ENCODE assay signal across 11 cellular contexts in genomic region chr10:775245-776075, GRCh38.
DNase-seq lines count a peak whose midpoint lies in the region; ATAC-seq and TF ChIP-seq lines count a peak whose summit lies in the region.
"Had no signal": no experiment of that assay in that cellular context is flagged by ENCODE, and none has a peak within 500 bp of the region (broad histone marks: within the 10 kb centered on the region; RNA-seq: fewer than 3 reads in every experiment).

No MANE protein-coding gene starts in this region.

- no peaks in the 10 kb centered on the region for H3K9me3 ChIP-seq in osteoblast (ENCODE audit: low read depth, low read length)
- H3K9me3 ChIP-seq: SJSA1 had no signal

- POLR2A ChIA-PET in activated CD8-positive, alpha-beta T cell treated with anti-CD3 and anti-CD28 coated beads, Interleukin-2, amount 10 ng/mL, durations not matched to agents 7 days and 5 days (lab: Charles Lee), result no interaction called here

- no peak overlapping the region for H3K27ac ChIP-seq in osteoblast (ENCODE audit: low read depth, low read length)
- H3K27ac ChIP-seq: epithelial cell of prostate, SJSA1 had no signal

- no peaks in the 10 kb centered on the region for H3K36me3 ChIP-seq in osteoblast (ENCODE audit: insufficient read depth, low read length)
- H3K36me3 ChIP-seq: SJSA1 had no signal

- no peak overlapping the region for H3K4me3 Mint-ChIP-seq in activated CD8-positive, alpha-beta T cell treated with anti-CD3 and anti-CD28 coated beads, Interleukin-2, amount 10 ng/mL, durations not matched to agents 7 days and 5 days
- no peak overlapping the region for H3K4me3 Mint-ChIP-seq in CD14-positive monocyte
- H3K4me3 Mint-ChIP-seq: activated naive CD8-positive, alpha-beta T cell treated with anti-CD3 and anti-CD28 coated beads, Interleukin-2, amount 10 ng/mL, durations not matched to agents 7 days and 5 days had no signal

- H3K4me1 Mint-ChIP-seq in activated CD8-positive, alpha-beta T cell treated with anti-CD3 and anti-CD28 coated beads, Interleukin-2, amount 10 ng/mL, durations not matched to agents 7 days and 5 days (ENCODE audit: low read depth), result no peaks in the 10 kb centered on the region
- no peaks in the 10 kb centered on the region for H3K4me1 Mint-ChIP-seq in CD14-positive monocyte
- H3K4me1 Mint-ChIP-seq: activated naive CD8-positive, alpha-beta T cell treated with anti-CD3 and anti-CD28 coated beads, Interleukin-2, amount 10 ng/mL, durations not matched to agents 7 days and 5 days had no signal

- CTCF ChIA-PET in activated CD8-positive, alpha-beta T cell treated with anti-CD3 and anti-CD28 coated beads, Interleukin-2, amount 10 ng/mL, durations not matched to agents 7 days and 5 days (lab: Charles Lee), result no interaction called here

- no peak for ATAC-seq in activated CD8-positive, alpha-beta T cell treated with anti-CD3 and anti-CD28 coated beads, Interleukin-2, amount 10 ng/mL, durations not matched to agents 7 days and 5 days

- H2AFZ ChIP-seq in osteoblast (ENCODE audit: low read length), result no peak overlapping the region

- TF ChIP-seq CTCF in osteoblast (IDR thresholded peaks at IDR 0.05; ENCODE audit: extremely low read depth, low read depth, low read length) (no peak), CD14-positive monocyte (IDR thresholded peaks at IDR 0.05) (no peak)

- H3K27me3 ChIP-seq in osteoblast (ENCODE audit: insufficient read depth, low read length), result peaks cover 7% of the 10 kb centered on the region
- H3K27me3 ChIP-seq: SJSA1 had no signal

- H3K79me2 ChIP-seq in osteoblast (ENCODE audit: insufficient read depth, low read length), result no peaks in the 10 kb centered on the region

- H4K20me1 ChIP-seq in osteoblast (ENCODE audit: insufficient read depth, low read length), result no peaks in the 10 kb centered on the region

- peak; percentile 45 for DNase-seq in COLO829 (ENCODE audit: low spot score)
- peak; percentile 60 for DNase-seq in LHCN-M2 (ENCODE audit: low read depth)
- peak; percentile 31 for DNase-seq in cerebellum (ENCODE audit: low spot score)
- DNase-seq in osteoblast (ENCODE audit: insufficient read length, low spot score, missing footprints), result peak; percentile 96
- no peak for DNase-seq in NCI-H1092 treated with DMSO at 0.1 percent for 48 hours (lab: John Stamatoyannopoulos, UW)
- DNase-seq in activated CD8-positive, alpha-beta T cell treated with anti-CD3 and anti-CD28 coated beads, Interleukin-2, amount 10 ng/mL, durations not matched to agents 7 days and 5 days, result no peak
- DNase-seq in CD14-positive monocyte (ENCODE audit: low spot score), result no peak
- DNase-seq in UCSD-AML1 (lab: John Stamatoyannopoulos, UW; ENCODE audit: unreplicated experiment), result no peak
- DNase-seq: activated naive CD8-positive, alpha-beta T cell treated with anti-CD3 and anti-CD28 coated beads, Interleukin-2, amount 10 ng/mL, durations not matched to agents 7 days and 5 days had no signal

- no peaks in the 10 kb centered on the region for H3K36me3 Mint-ChIP-seq in activated CD8-positive, alpha-beta T cell treated with anti-CD3 and anti-CD28 coated beads, Interleukin-2, amount 10 ng/mL, durations not matched to agents 7 days and 5 days (ENCODE audit: low read depth)
- H3K36me3 Mint-ChIP-seq in CD14-positive monocyte, result no peaks in the 10 kb centered on the region
- H3K36me3 Mint-ChIP-seq: activated naive CD8-positive, alpha-beta T cell treated with anti-CD3 and anti-CD28 coated beads, Interleukin-2, amount 10 ng/mL, durations not matched to agents 7 days and 5 days had no signal

- H3K4me3 ChIP-seq in osteoblast (ENCODE audit: insufficient read depth, low read length), result peak overlapping the region; percentile 28
- H3K4me3 ChIP-seq: SJSA1 had no signal

- no peaks in the 10 kb centered on the region for H3K27me3 Mint-ChIP-seq in activated CD8-positive, alpha-beta T cell treated with anti-CD3 and anti-CD28 coated beads, Interleukin-2, amount 10 ng/mL, durations not matched to agents 7 days and 5 days (ENCODE audit: low read depth)
- peaks cover 14 to 26% (median 18%) of the 10 kb centered on the region in 3 donors for H3K27me3 Mint-ChIP-seq in CD14-positive monocyte (ENCODE audit: low read depth in 3 of 3)
- H3K27me3 Mint-ChIP-seq: activated naive CD8-positive, alpha-beta T cell treated with anti-CD3 and anti-CD28 coated beads, Interleukin-2, amount 10 ng/mL, durations not matched to agents 7 days and 5 days had no signal

- H3K4me1 ChIP-seq in osteoblast (ENCODE audit: insufficient read depth, low read length), result peaks cover 7% of the 10 kb centered on the region

- H3K9me3 Mint-ChIP-seq in activated CD8-positive, alpha-beta T cell treated with anti-CD3 and anti-CD28 coated beads, Interleukin-2, amount 10 ng/mL, durations not matched to agents 7 days and 5 days (ENCODE audit: insufficient read depth), result no peaks in the 10 kb centered on the region
- peaks cover 10 to 18% (median 12%) of the 10 kb centered on the region in 7 donors for H3K9me3 Mint-ChIP-seq in CD14-positive monocyte
- H3K9me3 Mint-ChIP-seq: activated naive CD8-positive, alpha-beta T cell treated with anti-CD3 and anti-CD28 coated beads, Interleukin-2, amount 10 ng/mL, durations not matched to agents 7 days and 5 days had no signal

- H3K4me2 ChIP-seq in osteoblast (ENCODE audit: insufficient read depth, low read length), result peak overlapping the region; percentile 65

- intact Hi-C loops in CD14-positive monocyte (cut with micrococcal nuclease), result no loop called here

- H3K27ac Mint-ChIP-seq in activated CD8-positive, alpha-beta T cell treated with anti-CD3 and anti-CD28 coated beads, Interleukin-2, amount 10 ng/mL, durations not matched to agents 7 days and 5 days, result no peak overlapping the region
- H3K27ac Mint-ChIP-seq in CD14-positive monocyte, result peak overlapping the region in 1 of 7 donors; percentile 18
- H3K27ac Mint-ChIP-seq: activated naive CD8-positive, alpha-beta T cell treated with anti-CD3 and anti-CD28 coated beads, Interleukin-2, amount 10 ng/mL, durations not matched to agents 7 days and 5 days had no signal

Comparison
In these comparisons a context has a peak if more than half of its experiments do, and no peak if none do; other contexts are left out.
1. DNase-seq: peak in COLO829 (single experiment), LHCN-M2 (single experiment), cerebellum (single experiment) and osteoblast (single experiment); none in NCI-H1092 treated with DMSO at 0.1 percent for 48 hours (single experiment), activated CD8-positive, alpha-beta T cell treated with anti-CD3 and anti-CD28 coated beads, Interleukin-2, amount 10 ng/mL, durations not matched to agents 7 days and 5 days (single experiment), CD14-positive monocyte (single experiment) and UCSD-AML1 (single experiment).